Comparison of ENCODE assay signal across 1 cellular context in genomic region chr11:58654079-58654907, GRCh38.
A peak's percentile ranks its signal among the peaks of the same experiment; 100 is the strongest.
TF ChIP-seq lines count a peak whose summit lies in the region.

No MANE protein-coding gene starts in this region.

TF ChIP-seq in K562, 482 proteins besides CTCF, POLR2A, EP300 and RAD21 (continued from another document and continues in another):
- TF ChIP-seq C11orf30 (IDR thresholded peaks at IDR 0.05; ENCODE audit: low read depth) (peak; percentile 5; the same call in 1 of the 2 replicates), ZNF76 (CRISPR knock-in tag; IDR thresholded peaks at IDR 0.05; ENCODE audit: borderline replicate concordance) (no peak), ZNF766 (CRISPR knock-in tag; conservative IDR thresholded peaks at IDR 0.05) (0 out of 2 replicates have a peak, but pooled peaks have one; percentile 35), MYNN (IDR thresholded peaks at IDR 0.05) (0 out of 2 replicates have a peak, but pooled peaks have one; percentile 37), MYNN (CRISPR knock-in tag; IDR thresholded peaks at IDR 0.05) (no peak), COPS2 (conservative IDR thresholded peaks at IDR 0.05) (no peak), KDM4B (IDR thresholded peaks at IDR 0.05; ENCODE audit: borderline replicate concordance in 2 of 2, low read depth in 1 of 2) (no peak), ZNF395 (CRISPR knock-in tag; IDR thresholded peaks at IDR 0.05) (no peak), KLF13 (tag; IDR thresholded peaks at IDR 0.05; ENCODE audit: borderline replicate concordance, low read depth) (no peak), ZFX (CRISPR knock-in tag; IDR thresholded peaks at IDR 0.05) (no peak), ZC3H8 (IDR thresholded peaks at IDR 0.05) (no peak), STAT6 (CRISPR knock-in tag; IDR thresholded peaks at IDR 0.05) (no peak), HEY1 (CRISPR knock-in tag; IDR thresholded peaks at IDR 0.05; ENCODE audit: borderline replicate concordance) (peak; percentile 33; the same call in 1 of the 2 replicates), MNT (conservative IDR thresholded peaks at IDR 0.05) (peak in 1 of 2 experiments; percentile 14; a peak in 1 of 4 replicates), AFF1 (IDR thresholded peaks at IDR 0.05; ENCODE audit: low read depth in 1 of 2, partially characterized antibody in 2 of 2) (no peak), MYC (IDR thresholded peaks at IDR 0.05; ENCODE audit: low read depth, low read length) (0 out of 2 replicates have a peak, but pooled peaks have one; percentile 34), MYC (CRISPR knock-in tag; IDR thresholded peaks at IDR 0.05; ENCODE audit: borderline replicate concordance, low read depth) (no peak), USF2 (CRISPR knock-in tag; IDR thresholded peaks at IDR 0.05) (peak; percentile 25; the same call in 1 of the 2 replicates), ZNF12 (CRISPR knock-in tag; IDR thresholded peaks at IDR 0.05) (no peak), FOXJ3 (CRISPR knock-in tag; IDR thresholded peaks at IDR 0.05) (no peak), ZNF592 (IDR thresholded peaks at IDR 0.05) (peak; percentile 50; the same call in 1 of the 2 replicates), RB1 (IDR thresholded peaks at IDR 0.05; ENCODE audit: low read depth) (peak; percentile 45; the same call in 1 of the 2 replicates), ELF1 (tag; IDR thresholded peaks at IDR 0.05) (0 out of 2 replicates have a peak, but pooled peaks have one; percentile 29), HOXB6 (CRISPR knock-in tag; IDR thresholded peaks at IDR 0.05; ENCODE audit: borderline replicate concordance) (no peak), PBX2 (CRISPR knock-in tag; IDR thresholded peaks at IDR 0.05; ENCODE audit: low read depth) (no peak), PBX2 (tag; conservative IDR thresholded peaks at IDR 0.05; ENCODE audit: low read depth) (0 out of 2 replicates have a peak, but pooled peaks have one; percentile 8), RCOR1 (IDR thresholded peaks at IDR 0.05; ENCODE audit: borderline replicate concordance in 1 of 2, low read depth in 2 of 2, low read length in 2 of 2) (0 out of 4 replicates have a peak, but pooled peaks of 1 of the 2 experiments have one; percentile 35), SIX5 (IDR thresholded peaks at IDR 0.05; ENCODE audit: borderline replicate concordance in 1 of 2, insufficient read depth in 1 of 2, low read depth in 1 of 2, low read length in 2 of 2) (no peak), RNF219 (CRISPR knock-in tag; IDR thresholded peaks at IDR 0.05) (no peak), DEAF1 (CRISPR knock-in tag; IDR thresholded peaks at IDR 0.05) (peak; percentile 80), ATF7 (IDR thresholded peaks at IDR 0.05) (0 out of 2 replicates have a peak, but pooled peaks have one; percentile 27), GTF2E2 (tag; IDR thresholded peaks at IDR 0.05) (no peak), CXXC5 (CRISPR knock-in tag; IDR thresholded peaks at IDR 0.05) (peak; percentile 53; the same call in 1 of the 2 replicates)
